25 cellular contexts compared by ENCODE assay signal in genomic region chr12:112443916-112444315, GRCh38.
"Had no signal": no experiment of that assay in that cellular context is flagged by ENCODE, and none has a peak within 500 bp of the region (broad histone marks: within the 10 kb centered on the region; RNA-seq: fewer than 3 reads in every experiment).

No MANE protein-coding gene starts in this region.

- DNase-seq: activated B cell treated with CpG ODN at 0.5 μM for 24 hours; activated CD4-positive, alpha-beta T cell treated with anti-CD3 and anti-CD28 coated beads for 48 hours; activated CD4-positive, alpha-beta T cell treated with anti-CD3 and anti-CD28 coated beads, Interleukin-2, amount 50 U/mL, for 1 hour; activated CD4-positive, alpha-beta T cell treated with anti-CD3 and anti-CD28 coated beads, Interleukin-2, amount 50 U/mL, for 48 hours; activated CD8-positive, alpha-beta memory T cell treated with anti-CD3 and anti-CD28 coated beads for 24 hours; activated CD8-positive, alpha-beta T cell treated with anti-CD3 and anti-CD28 coated beads for 36 hours; activated effector memory CD4-positive, alpha-beta T cell treated with Interleukin-2 at 50 U/mL for 16 hours; activated gamma-delta T cell treated with Interleukin-2 at 50 U/mL for 16 hours; activated naive CD4-positive, alpha-beta T cell treated with anti-CD3 and anti-CD28 coated beads, Interleukin-2, amount 50 U/mL, for 16 hours; activated naive CD4-positive, alpha-beta T cell treated with Interleukin-2 at 50 U/mL for 16 hours; activated T-cell treated with anti-CD3 and anti-CD28 coated beads, Interleukin-2, amount 50 U/mL, for 4 hours; amniotic stem cell; anterior cingulate cortex; brain microvascular endothelial cell; dorsolateral prefrontal cortex; effector memory CD4-positive, alpha-beta T cell; endodermal cell; foreskin fibroblast; head of caudate nucleus; T1000; WERI-Rb-1 had no signal

- H3K27ac ChIP-seq: brain microvascular endothelial cell, coronary artery, dorsolateral prefrontal cortex, WERI-Rb-1 had no signal

- H3K27me3 ChIP-seq: brain microvascular endothelial cell, dorsolateral prefrontal cortex had no signal

- ATAC-seq: activated CD4-positive, CD25-positive, alpha-beta regulatory T cell treated with anti-CD3 and anti-CD28 coated beads, Interleukin-2, amount 50 U/mL, for 24 hours; activated CD8-positive, alpha-beta T cell treated with anti-CD3 and anti-CD28 coated beads for 36 hours; activated T-cell treated with anti-CD3 and anti-CD28 coated beads, Interleukin-2, amount 50 U/mL, for 4 hours; activated T-helper 17 cell treated with anti-CD3 and anti-CD28 coated beads, Interleukin-2, amount 50 U/mL, for 72 hours; esophagus mucosa had no signal

- H3K4me3 ChIP-seq: coronary artery, dorsolateral prefrontal cortex had no signal
